13 cellular contexts compared by ENCODE assay signal in the genomic region with DNA sequence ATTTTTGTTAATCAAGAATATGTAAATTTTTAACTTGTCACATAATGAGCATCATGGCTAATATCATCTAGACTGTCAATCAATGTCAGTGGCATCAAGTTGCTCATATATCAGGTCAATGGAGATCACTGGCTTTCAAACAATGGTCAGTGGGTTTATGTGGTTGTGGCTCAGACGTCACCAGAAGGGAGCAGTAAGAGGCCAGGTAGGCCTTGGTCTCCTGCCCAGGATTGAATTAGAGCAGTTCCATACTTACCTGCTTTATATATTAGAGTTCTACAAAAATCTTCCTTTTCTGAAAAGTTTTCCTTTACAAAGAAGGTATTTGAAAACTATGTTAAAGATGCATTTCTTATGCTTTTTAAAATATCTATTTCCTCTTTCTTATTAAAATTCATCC.
DNase-seq lines count a peak whose midpoint lies in the region; ATAC-seq, FAIRE-seq and TF ChIP-seq lines count a peak whose summit lies in the region.
"Had no signal": no experiment of that assay in that cellular context is flagged by ENCODE, and none has a peak within 500 bp of the region (broad histone marks: within the 10 kb centered on the region; RNA-seq: fewer than 3 reads in every experiment).

No MANE protein-coding gene starts in this region.

- H3K14ac ChIP-seq in H9 (ENCODE audit: insufficient read depth, low read length): no peak overlapping the region

- no peak overlapping the region for H3K56ac ChIP-seq in H9 (ENCODE audit: insufficient read length, low read depth, low read length)

- WGBS in H9 (ENCODE audit: extremely low coverage, insufficient read length, low lambda C conversion rate): no CpG with 5 or more reads among the region's 1 CpG
- WGBS in hepatocyte (ENCODE audit: low lambda C conversion rate, missing lambda C conversion rate): 76% methylated on average over 1 of the region's 1 CpG

- H3K27me3 ChIP-seq in H9 (ENCODE audit: insufficient read depth, low read length) (no peaks in the 10 kb centered on the region), Panc1 (ENCODE audit: control insufficient read depth, insufficient read depth, low read length) (no peaks in the 10 kb centered on the region), hepatocyte (no peaks in the 10 kb centered on the region)

- no peak overlapping the region for H2BK20ac ChIP-seq in H9 (ENCODE audit: low read depth, low read length, poor library complexity, severe bottlenecking)

- no peak overlapping the region for H4K8ac ChIP-seq in H9 (replicated peaks; ENCODE audit: insufficient read length, low read depth, low read length)

- no peak overlapping the region for H3K4me3 ChIP-seq in Panc1 (ENCODE audit: low read depth in 2 of 2, low read length in 2 of 2)
- no peak overlapping the region for H3K4me3 ChIP-seq in hepatocyte
- H3K4me3 ChIP-seq: HAP-1 had no signal

- no peak overlapping the region for H3K9ac ChIP-seq in H9 (ENCODE audit: extremely low read depth, insufficient read length, low read length)

- H3K27ac ChIP-seq in H9 (ENCODE audit: insufficient read length, low read depth, low read length) (no peak overlapping the region), Panc1 (ENCODE audit: low read length) (no peak overlapping the region), hepatocyte (no peak overlapping the region)

- H4K91ac ChIP-seq in H9 (ENCODE audit: insufficient read length, low read depth, low read length): no peak overlapping the region

- H2BK12ac ChIP-seq in H9 (ENCODE audit: insufficient read length, low read depth, low read length): no peak overlapping the region

- H3K9me3 ChIP-seq in H9 (ENCODE audit: control insufficient read depth, low read depth, low read length) (no peaks in the 10 kb centered on the region), Panc1 (ENCODE audit: control insufficient read depth, insufficient read depth, low read depth, low read length) (no peaks in the 10 kb centered on the region), hepatocyte (ENCODE audit: low read depth) (no peaks in the 10 kb centered on the region)
- H3K9me3 ChIP-seq: HAP-1 had no signal

- TF ChIP-seq CTCF in D721Med (IDR thresholded peaks at IDR 0.05; ENCODE audit: insufficient read depth, missing control alignments) (no peak), H9 (conservative IDR thresholded peaks at IDR 0.05) (peak; percentile 51), Panc1 (IDR thresholded peaks at IDR 0.05) (peak; percentile 16; the same call in 1 of the 2 replicates), hepatocyte (IDR thresholded peaks at IDR 0.05; ENCODE audit: poor library complexity) (no peak)

- no peaks in the 10 kb centered on the region for H3K4me1 ChIP-seq in H9 (ENCODE audit: insufficient read depth, low read length)
- no peaks in the 10 kb centered on the region for H3K4me1 ChIP-seq in Panc1 (ENCODE audit: control insufficient read depth, insufficient read depth, low read length)
- no peaks in the 10 kb centered on the region for H3K4me1 ChIP-seq in hepatocyte (ENCODE audit: insufficient read depth)
- H3K4me1 ChIP-seq: HAP-1 had no signal

- H3T11ph ChIP-seq in H9 (ENCODE audit: low read length): no peak overlapping the region

- H3K4me3 Mint-ChIP-seq in H9: no peak overlapping the region
- no peak overlapping the region for H3K4me3 Mint-ChIP-seq in stimulated activated effector memory CD8-positive, alpha-beta T cell treated with anti-CD3 and anti-CD28 coated beads, Interleukin-12 subunit alpha, Interleukin-12 subunit beta, amount 100 ng/mL, for 72 hours
- H3K4me3 Mint-ChIP-seq in activated CD4-positive, alpha-beta memory T cell treated with anti-CD3 and anti-CD28 coated beads, Interleukin-2, amount 10 ng/mL, durations not matched to agents 7 days and 5 days: no peak overlapping the region
- H3K4me3 Mint-ChIP-seq: CD8-positive, alpha-beta T cell had no signal

- ATAC-seq in Panc1: no peak
- ATAC-seq in stimulated activated effector memory CD8-positive, alpha-beta T cell treated with anti-CD3 and anti-CD28 coated beads, Interleukin-12 subunit alpha, Interleukin-12 subunit beta, amount 100 ng/mL, for 72 hours: no peak
- ATAC-seq: CD8-positive, alpha-beta T cell had no signal

- H3K23me2 ChIP-seq in H9 (ENCODE audit: insufficient read length, low read depth, low read length, poor library complexity, severe bottlenecking): no peaks in the 10 kb centered on the region

- DNase-seq in D721Med (ENCODE audit: insufficient read length, low spot score) (no peak), H9 (no peak), Panc1 (ENCODE audit: low read depth, low spot score) (no peak), iPS-NIHi7 (ENCODE audit: extremely low spot score) (peak; percentile 22), hepatocyte (ENCODE audit: low spot score) (no peak)
- DNase-seq in stimulated activated effector memory CD8-positive, alpha-beta T cell treated with anti-CD3 and anti-CD28 coated beads, Interleukin-12 subunit alpha, Interleukin-12 subunit beta, amount 100 ng/mL, for 72 hours (ENCODE audit: low spot score in 2 of 2): no peak
- DNase-seq in activated CD4-positive, alpha-beta memory T cell treated with anti-CD3 and anti-CD28 coated beads, Interleukin-2, amount 10 ng/mL, durations not matched to agents 7 days and 5 days: no peak
- DNase-seq: CD8-positive, alpha-beta T cell; NCI-H1048; NCI-H146; NCI-H774; OCI-M1 had no signal

- no peaks in the 10 kb centered on the region for H3K4me1 Mint-ChIP-seq in H9
- no peaks in the 10 kb centered on the region for H3K4me1 Mint-ChIP-seq in stimulated activated effector memory CD8-positive, alpha-beta T cell treated with anti-CD3 and anti-CD28 coated beads, Interleukin-12 subunit alpha, Interleukin-12 subunit beta, amount 100 ng/mL, for 72 hours
- no peaks in the 10 kb centered on the region for H3K4me1 Mint-ChIP-seq in activated CD4-positive, alpha-beta memory T cell treated with anti-CD3 and anti-CD28 coated beads, Interleukin-2, amount 10 ng/mL, durations not matched to agents 7 days and 5 days

- H2AFZ ChIP-seq in H9 (ENCODE audit: low read length) (no peak overlapping the region), hepatocyte (no peak overlapping the region)

- POLR2A ChIA-PET in Panc1 (lab: Charles Lee): no interaction called here
- POLR2A ChIA-PET in activated CD4-positive, alpha-beta memory T cell treated with anti-CD3 and anti-CD28 coated beads, Interleukin-2, amount 10 ng/mL, durations not matched to agents 7 days and 5 days (lab: Charles Lee): no interaction called here

- peak; percentile 61 for FAIRE-seq in D721Med (lab: Jason Lieb, UNC)

- H3K4me2 ChIP-seq in H9 (ENCODE audit: insufficient read depth, insufficient read length, low read length): no peak overlapping the region
- no peak overlapping the region for H3K4me2 ChIP-seq in hepatocyte

- CTCF ChIA-PET in Panc1 (lab: Charles Lee): no interaction called here
- CTCF ChIA-PET in activated CD4-positive, alpha-beta memory T cell treated with anti-CD3 and anti-CD28 coated beads, Interleukin-2, amount 10 ng/mL, durations not matched to agents 7 days and 5 days (lab: Charles Lee): no interaction called here

- no peak overlapping the region for H2AK5ac ChIP-seq in H9 (ENCODE audit: insufficient read length, low read length)

- no peaks in the 10 kb centered on the region for H3K27me3 Mint-ChIP-seq in H9 (ENCODE audit: low read depth)
- H3K27me3 Mint-ChIP-seq in activated CD4-positive, alpha-beta memory T cell treated with anti-CD3 and anti-CD28 coated beads, Interleukin-2, amount 10 ng/mL, durations not matched to agents 7 days and 5 days: no peaks in the 10 kb centered on the region

- BruUV-seq in Panc1 (replicated peaks; lab: Mats Ljungman, UMichigan): no TSS peak

- no peaks in the 10 kb centered on the region for H3K9me3 Mint-ChIP-seq in H9
- H3K9me3 Mint-ChIP-seq in stimulated activated effector memory CD8-positive, alpha-beta T cell treated with anti-CD3 and anti-CD28 coated beads, Interleukin-12 subunit alpha, Interleukin-12 subunit beta, amount 100 ng/mL, for 72 hours: peaks cover 2% of the 10 kb centered on the region
- H3K9me3 Mint-ChIP-seq in activated CD4-positive, alpha-beta memory T cell treated with anti-CD3 and anti-CD28 coated beads, Interleukin-2, amount 10 ng/mL, durations not matched to agents 7 days and 5 days: peaks cover 4% of the 10 kb centered on the region
- H3K9me3 Mint-ChIP-seq: CD8-positive, alpha-beta T cell had no signal

- H2BK15ac ChIP-seq in H9 (ENCODE audit: low read depth, low read length): no peak overlapping the region

- no peaks in the 10 kb centered on the region for H4K20me1 ChIP-seq in H9 (ENCODE audit: control insufficient read depth, insufficient read depth, insufficient read length)
- no peaks in the 10 kb centered on the region for H4K20me1 ChIP-seq in hepatocyte (ENCODE audit: insufficient read depth, poor library complexity, severe bottlenecking)

- H3K79me1 ChIP-seq in H9 (ENCODE audit: insufficient read depth, low read depth, low read length, poor library complexity, severe bottlenecking): no peaks in the 10 kb centered on the region

- no peaks in the 10 kb centered on the region for H3K9me2 ChIP-seq in hepatocyte (replicated peaks; ENCODE audit: insufficient read depth)

- H2BK5ac ChIP-seq in H9 (ENCODE audit: insufficient read length, low read length): no peak overlapping the region

- intact Hi-C loops in Panc1 (cut with micrococcal nuclease; ENCODE audit: unreplicated experiment): no loop called here

- H3K79me2 ChIP-seq in H9 (ENCODE audit: insufficient read depth, low read length): no peaks in the 10 kb centered on the region
- no peaks in the 10 kb centered on the region for H3K79me2 ChIP-seq in hepatocyte

- H4K5ac ChIP-seq in H9 (ENCODE audit: insufficient read length, low read depth, low read length): no peak overlapping the region

- H3K36me3 Mint-ChIP-seq in H9 (ENCODE audit: insufficient read depth in 1 of 3, low read depth in 3 of 3): peaks cover 0 to 3% (median 0%) of the 10 kb centered on the region in 3 experiments; a peak in 1 of 7 replicates
- H3K36me3 Mint-ChIP-seq in stimulated activated effector memory CD8-positive, alpha-beta T cell treated with anti-CD3 and anti-CD28 coated beads, Interleukin-12 subunit alpha, Interleukin-12 subunit beta, amount 100 ng/mL, for 72 hours: no peaks in the 10 kb centered on the region
- peaks cover 4% of the 10 kb centered on the region for H3K36me3 Mint-ChIP-seq in activated CD4-positive, alpha-beta memory T cell treated with anti-CD3 and anti-CD28 coated beads, Interleukin-2, amount 10 ng/mL, durations not matched to agents 7 days and 5 days (ENCODE audit: low read depth)
- H3K36me3 Mint-ChIP-seq: CD8-positive, alpha-beta T cell had no signal

- no peak overlapping the region for H2BK120ac ChIP-seq in H9 (ENCODE audit: low read depth, low read length, poor library complexity, severe bottlenecking)

- no peak overlapping the region for H3K4ac ChIP-seq in H9 (ENCODE audit: low read depth, low read length)

- no peak overlapping the region for H3K27ac Mint-ChIP-seq in H9
- no peak overlapping the region for H3K27ac Mint-ChIP-seq in stimulated activated effector memory CD8-positive, alpha-beta T cell treated with anti-CD3 and anti-CD28 coated beads, Interleukin-12 subunit alpha, Interleukin-12 subunit beta, amount 100 ng/mL, for 72 hours
- H3K27ac Mint-ChIP-seq in activated CD4-positive, alpha-beta memory T cell treated with anti-CD3 and anti-CD28 coated beads, Interleukin-2, amount 10 ng/mL, durations not matched to agents 7 days and 5 days: no peak overlapping the region
- H3K27ac Mint-ChIP-seq: CD8-positive, alpha-beta T cell had no signal

- in situ Hi-C loops in Panc1 (cut with HindIII; ENCODE audit: low pct_unique_long_range_greater_than_20kb, low sequenced_read_pairs): no loop called here

- H3K18ac ChIP-seq in H9 (ENCODE audit: insufficient read length, low read depth, low read length): no peak overlapping the region

- H3K36me3 ChIP-seq in Panc1 (ENCODE audit: control insufficient read depth, insufficient read depth, low read length) (no peaks in the 10 kb centered on the region), hepatocyte (replicated peaks; ENCODE audit: insufficient read depth, low read depth) (no peaks in the 10 kb centered on the region)
- H3K36me3 ChIP-seq: HAP-1 had no signal

- no peak overlapping the region for H3K23ac ChIP-seq in H9 (ENCODE audit: insufficient read length, low read depth, low read length)

Comparison
In these comparisons a context has a peak if more than half of its experiments do, and no peak if none do; other contexts are left out.
1. CTCF ChIP-seq: peak in H9 (single experiment) and Panc1 (single experiment); none in D721Med (single experiment) and hepatocyte (single experiment).